Comparison of ENCODE assay signal across 1 cellular context in the genomic region with DNA sequence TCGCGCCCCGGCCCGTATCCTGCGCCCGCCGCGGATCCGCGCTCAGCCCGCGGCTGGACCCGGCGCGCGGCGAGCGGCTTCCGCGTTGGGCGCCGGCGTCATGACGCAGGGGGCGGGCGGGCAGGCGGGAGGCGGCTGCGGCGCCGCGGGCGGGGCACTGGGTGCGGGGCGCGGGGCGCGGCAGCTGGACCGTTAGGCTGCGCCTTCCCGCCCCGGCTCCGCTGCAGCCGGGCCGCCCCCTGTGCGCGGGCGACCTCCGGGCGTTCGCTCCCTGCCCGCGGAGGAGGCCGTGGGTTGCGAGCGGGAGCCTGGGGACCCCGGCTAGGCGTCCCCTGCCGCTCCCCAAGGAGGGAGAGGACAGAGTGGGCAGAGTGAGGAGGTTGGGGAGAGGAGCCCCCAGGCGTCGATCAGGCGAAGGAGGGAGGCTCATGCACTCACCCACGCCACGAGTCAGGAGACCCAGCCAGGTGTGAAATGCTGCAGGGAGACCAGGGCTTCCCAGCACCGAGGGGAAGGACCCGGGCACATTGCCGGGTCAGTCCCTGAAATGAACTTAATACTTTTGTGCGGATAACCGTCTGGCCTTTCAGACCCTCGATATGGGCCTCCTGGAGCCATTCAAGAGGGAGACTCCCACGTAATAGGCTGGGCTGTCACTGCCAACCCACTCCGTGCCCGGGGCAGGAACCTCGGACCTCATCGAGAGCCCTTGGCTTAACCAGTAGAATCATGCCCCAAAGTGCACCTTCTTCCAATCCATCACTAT.
A peak's percentile ranks its signal among the peaks of the same experiment; 100 is the strongest.
TF ChIP-seq lines count a peak whose summit lies in the region.

A gene (minus strand): TSS at position 55 of the 766 bp plus-strand sequence. CDS start 252 bp downstream, outside the sequence.

TF ChIP-seq in K562, 482 proteins besides CTCF, POLR2A, EP300 and RAD21 (continued from another document and continues in another):
- TF ChIP-seq, protein P1, sequence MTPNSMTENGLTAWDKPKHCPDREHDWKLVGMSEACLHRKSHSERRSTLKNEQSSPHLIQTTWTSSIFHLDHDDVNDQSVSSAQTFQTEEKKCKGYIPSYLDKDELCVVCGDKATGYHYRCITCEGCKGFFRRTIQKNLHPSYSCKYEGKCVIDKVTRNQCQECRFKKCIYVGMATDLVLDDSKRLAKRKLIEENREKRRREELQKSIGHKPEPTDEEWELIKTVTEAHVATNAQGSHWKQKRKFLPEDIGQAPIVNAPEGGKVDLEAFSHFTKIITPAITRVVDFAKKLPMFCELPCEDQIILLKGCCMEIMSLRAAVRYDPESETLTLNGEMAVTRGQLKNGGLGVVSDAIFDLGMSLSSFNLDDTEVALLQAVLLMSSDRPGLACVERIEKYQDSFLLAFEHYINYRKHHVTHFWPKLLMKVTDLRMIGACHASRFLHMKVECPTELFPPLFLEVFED (CRISPR knock-in tag; conservative IDR thresholded peaks at IDR 0.05) = no peak
- TF ChIP-seq PHTF2 (CRISPR knock-in tag; IDR thresholded peaks at IDR 0.05) = no peak
- no peak for TF ChIP-seq TBP (optimal IDR thresholded peaks at IDR 0.05; ENCODE audit: low read depth, low read length)
- TF ChIP-seq, protein P2, sequence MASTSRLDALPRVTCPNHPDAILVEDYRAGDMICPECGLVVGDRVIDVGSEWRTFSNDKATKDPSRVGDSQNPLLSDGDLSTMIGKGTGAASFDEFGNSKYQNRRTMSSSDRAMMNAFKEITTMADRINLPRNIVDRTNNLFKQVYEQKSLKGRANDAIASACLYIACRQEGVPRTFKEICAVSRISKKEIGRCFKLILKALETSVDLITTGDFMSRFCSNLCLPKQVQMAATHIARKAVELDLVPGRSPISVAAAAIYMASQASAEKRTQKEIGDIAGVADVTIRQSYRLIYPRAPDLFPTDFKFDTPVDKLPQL (IDR thresholded peaks at IDR 0.05; ENCODE audit: extremely low read depth, insufficient read length) = no peak
- TF ChIP-seq, protein P3, sequence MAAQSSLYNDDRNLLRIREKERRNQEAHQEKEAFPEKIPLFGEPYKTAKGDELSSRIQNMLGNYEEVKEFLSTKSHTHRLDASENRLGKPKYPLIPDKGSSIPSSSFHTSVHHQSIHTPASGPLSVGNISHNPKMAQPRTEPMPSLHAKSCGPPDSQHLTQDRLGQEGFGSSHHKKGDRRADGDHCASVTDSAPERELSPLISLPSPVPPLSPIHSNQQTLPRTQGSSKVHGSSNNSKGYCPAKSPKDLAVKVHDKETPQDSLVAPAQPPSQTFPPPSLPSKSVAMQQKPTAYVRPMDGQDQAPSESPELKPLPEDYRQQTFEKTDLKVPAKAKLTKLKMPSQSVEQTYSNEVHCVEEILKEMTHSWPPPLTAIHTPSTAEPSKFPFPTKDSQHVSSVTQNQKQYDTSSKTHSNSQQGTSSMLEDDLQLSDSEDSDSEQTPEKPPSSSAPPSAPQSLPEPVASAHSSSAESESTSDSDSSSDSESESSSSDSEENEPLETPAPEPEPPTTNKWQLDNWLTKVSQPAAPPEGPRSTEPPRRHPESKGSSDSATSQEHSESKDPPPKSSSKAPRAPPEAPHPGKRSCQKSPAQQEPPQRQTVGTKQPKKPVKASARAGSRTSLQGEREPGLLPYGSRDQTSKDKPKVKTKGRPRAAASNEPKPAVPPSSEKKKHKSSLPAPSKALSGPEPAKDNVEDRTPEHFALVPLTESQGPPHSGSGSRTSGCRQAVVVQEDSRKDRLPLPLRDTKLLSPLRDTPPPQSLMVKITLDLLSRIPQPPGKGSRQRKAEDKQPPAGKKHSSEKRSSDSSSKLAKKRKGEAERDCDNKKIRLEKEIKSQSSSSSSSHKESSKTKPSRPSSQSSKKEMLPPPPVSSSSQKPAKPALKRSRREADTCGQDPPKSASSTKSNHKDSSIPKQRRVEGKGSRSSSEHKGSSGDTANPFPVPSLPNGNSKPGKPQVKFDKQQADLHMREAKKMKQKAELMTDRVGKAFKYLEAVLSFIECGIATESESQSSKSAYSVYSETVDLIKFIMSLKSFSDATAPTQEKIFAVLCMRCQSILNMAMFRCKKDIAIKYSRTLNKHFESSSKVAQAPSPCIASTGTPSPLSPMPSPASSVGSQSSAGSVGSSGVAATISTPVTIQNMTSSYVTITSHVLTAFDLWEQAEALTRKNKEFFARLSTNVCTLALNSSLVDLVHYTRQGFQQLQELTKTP (IDR thresholded peaks at IDR 0.05; ENCODE audit: low read depth in 1 of 2, partially characterized antibody in 2 of 2) = no peak
- TF ChIP-seq SAFB2 (IDR thresholded peaks at IDR 0.05; ENCODE audit: borderline replicate concordance, low read depth, low read length, severe bottlenecking) = no peak
- TF ChIP-seq, protein P4, sequence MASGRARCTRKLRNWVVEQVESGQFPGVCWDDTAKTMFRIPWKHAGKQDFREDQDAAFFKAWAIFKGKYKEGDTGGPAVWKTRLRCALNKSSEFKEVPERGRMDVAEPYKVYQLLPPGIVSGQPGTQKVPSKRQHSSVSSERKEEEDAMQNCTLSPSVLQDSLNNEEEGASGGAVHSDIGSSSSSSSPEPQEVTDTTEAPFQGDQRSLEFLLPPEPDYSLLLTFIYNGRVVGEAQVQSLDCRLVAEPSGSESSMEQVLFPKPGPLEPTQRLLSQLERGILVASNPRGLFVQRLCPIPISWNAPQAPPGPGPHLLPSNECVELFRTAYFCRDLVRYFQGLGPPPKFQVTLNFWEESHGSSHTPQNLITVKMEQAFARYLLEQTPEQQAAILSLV (tag; IDR thresholded peaks at IDR 0.05) = no peak
- no peak for TF ChIP-seq ZNF785 (CRISPR knock-in tag; IDR thresholded peaks at IDR 0.05)
- TF ChIP-seq ZNF3 (CRISPR knock-in tag; IDR thresholded peaks at IDR 0.05) = no peak
- no peak for TF ChIP-seq RBM39 (optimal IDR thresholded peaks at IDR 0.05; ENCODE audit: low read depth, low read length)
- TF ChIP-seq, protein P5, sequence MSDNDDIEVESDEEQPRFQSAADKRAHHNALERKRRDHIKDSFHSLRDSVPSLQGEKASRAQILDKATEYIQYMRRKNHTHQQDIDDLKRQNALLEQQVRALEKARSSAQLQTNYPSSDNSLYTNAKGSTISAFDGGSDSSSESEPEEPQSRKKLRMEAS (CRISPR knock-in tag; IDR thresholded peaks at IDR 0.05) = peak; percentile 85
- TF ChIP-seq ZNF830 (CRISPR knock-in tag; IDR thresholded peaks at IDR 0.05) = no peak
- TF ChIP-seq, protein P6, sequence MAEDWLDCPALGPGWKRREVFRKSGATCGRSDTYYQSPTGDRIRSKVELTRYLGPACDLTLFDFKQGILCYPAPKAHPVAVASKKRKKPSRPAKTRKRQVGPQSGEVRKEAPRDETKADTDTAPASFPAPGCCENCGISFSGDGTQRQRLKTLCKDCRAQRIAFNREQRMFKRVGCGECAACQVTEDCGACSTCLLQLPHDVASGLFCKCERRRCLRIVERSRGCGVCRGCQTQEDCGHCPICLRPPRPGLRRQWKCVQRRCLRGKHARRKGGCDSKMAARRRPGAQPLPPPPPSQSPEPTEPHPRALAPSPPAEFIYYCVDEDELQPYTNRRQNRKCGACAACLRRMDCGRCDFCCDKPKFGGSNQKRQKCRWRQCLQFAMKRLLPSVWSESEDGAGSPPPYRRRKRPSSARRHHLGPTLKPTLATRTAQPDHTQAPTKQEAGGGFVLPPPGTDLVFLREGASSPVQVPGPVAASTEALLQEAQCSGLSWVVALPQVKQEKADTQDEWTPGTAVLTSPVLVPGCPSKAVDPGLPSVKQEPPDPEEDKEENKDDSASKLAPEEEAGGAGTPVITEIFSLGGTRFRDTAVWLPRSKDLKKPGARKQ (CRISPR knock-in tag; IDR thresholded peaks at IDR 0.05) = no peak
- TF ChIP-seq XRCC3 (IDR thresholded peaks at IDR 0.05) = no peak
- TF ChIP-seq FOXA1 (IDR thresholded peaks at IDR 0.05; ENCODE audit: borderline replicate concordance) = no peak
- no peak for TF ChIP-seq ZNF717 (CRISPR knock-in tag; IDR thresholded peaks at IDR 0.05)
- TF ChIP-seq STAT5A (IDR thresholded peaks at IDR 0.05; ENCODE audit: borderline replicate concordance, low read length) = no peak
- TF ChIP-seq, protein P7, sequence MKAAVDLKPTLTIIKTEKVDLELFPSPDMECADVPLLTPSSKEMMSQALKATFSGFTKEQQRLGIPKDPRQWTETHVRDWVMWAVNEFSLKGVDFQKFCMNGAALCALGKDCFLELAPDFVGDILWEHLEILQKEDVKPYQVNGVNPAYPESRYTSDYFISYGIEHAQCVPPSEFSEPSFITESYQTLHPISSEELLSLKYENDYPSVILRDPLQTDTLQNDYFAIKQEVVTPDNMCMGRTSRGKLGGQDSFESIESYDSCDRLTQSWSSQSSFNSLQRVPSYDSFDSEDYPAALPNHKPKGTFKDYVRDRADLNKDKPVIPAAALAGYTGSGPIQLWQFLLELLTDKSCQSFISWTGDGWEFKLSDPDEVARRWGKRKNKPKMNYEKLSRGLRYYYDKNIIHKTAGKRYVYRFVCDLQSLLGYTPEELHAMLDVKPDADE (conservative IDR thresholded peaks at IDR 0.05; ENCODE audit: control insufficient read depth, low read depth, low read length) = no peak
- TF ChIP-seq ZNF140 (CRISPR knock-in tag; IDR thresholded peaks at IDR 0.05) = no peak
- TF ChIP-seq ARID2 (IDR thresholded peaks at IDR 0.05) = no peak
- no peak for TF ChIP-seq ZNF79 (CRISPR knock-in tag; IDR thresholded peaks at IDR 0.05; ENCODE audit: low read depth)
- no peak for TF ChIP-seq ZNF766 (CRISPR knock-in tag; conservative IDR thresholded peaks at IDR 0.05)
- no peak for TF ChIP-seq FOS (IDR thresholded peaks at IDR 0.05; ENCODE audit: extremely low read depth, insufficient read length)
- TF ChIP-seq ARID1B (IDR thresholded peaks at IDR 0.05) = no peak
- TF ChIP-seq ZNF384 (IDR thresholded peaks at IDR 0.05; ENCODE audit: low read depth, low read length) = no peak
- TF ChIP-seq ESRRB (CRISPR knock-in tag; IDR thresholded peaks at IDR 0.05; ENCODE audit: borderline replicate concordance) = no peak
- TF ChIP-seq CHCHD3 (CRISPR knock-in tag; IDR thresholded peaks at IDR 0.05) = no peak
- TF ChIP-seq ZNF121 (CRISPR knock-in tag; conservative IDR thresholded peaks at IDR 0.05) = no peak
- no peak for TF ChIP-seq HDGF (IDR thresholded peaks at IDR 0.05)
- no peak for TF ChIP-seq ZNF561 (CRISPR knock-in tag; conservative IDR thresholded peaks at IDR 0.05)
- TF ChIP-seq ATF1 (CRISPR knock-in tag; IDR thresholded peaks at IDR 0.05) = no peak
- peak; percentile 38 for TF ChIP-seq ATF1 (tag; IDR thresholded peaks at IDR 0.05)
- 0 out of 2 replicates have a peak, but pooled peaks have one; percentile 9 for TF ChIP-seq ZBED1 (IDR thresholded peaks at IDR 0.05)
- TF ChIP-seq TAF9B (IDR thresholded peaks at IDR 0.05; ENCODE audit: partially characterized antibody) = no peak
- TF ChIP-seq PTRF (tag; IDR thresholded peaks at IDR 0.05) = no peak
- TF ChIP-seq NCOA6 (IDR thresholded peaks at IDR 0.05) = no peak
- TF ChIP-seq CREM (IDR thresholded peaks at IDR 0.05; ENCODE audit: low read depth) = peak; percentile 88
- peak; percentile 84 for TF ChIP-seq TAF1 (IDR thresholded peaks at IDR 0.05; ENCODE audit: control insufficient read depth, extremely low read depth, insufficient read depth, low read length, severe bottlenecking)
- TF ChIP-seq ERF (CRISPR knock-in tag; IDR thresholded peaks at IDR 0.05) = no peak
- TF ChIP-seq BACH1 (tag; IDR thresholded peaks at IDR 0.05) = no peak
- TF ChIP-seq RBM15 (IDR thresholded peaks at IDR 0.05; ENCODE audit: insufficient read depth, low read length) = no peak
- TF ChIP-seq, protein P8, sequence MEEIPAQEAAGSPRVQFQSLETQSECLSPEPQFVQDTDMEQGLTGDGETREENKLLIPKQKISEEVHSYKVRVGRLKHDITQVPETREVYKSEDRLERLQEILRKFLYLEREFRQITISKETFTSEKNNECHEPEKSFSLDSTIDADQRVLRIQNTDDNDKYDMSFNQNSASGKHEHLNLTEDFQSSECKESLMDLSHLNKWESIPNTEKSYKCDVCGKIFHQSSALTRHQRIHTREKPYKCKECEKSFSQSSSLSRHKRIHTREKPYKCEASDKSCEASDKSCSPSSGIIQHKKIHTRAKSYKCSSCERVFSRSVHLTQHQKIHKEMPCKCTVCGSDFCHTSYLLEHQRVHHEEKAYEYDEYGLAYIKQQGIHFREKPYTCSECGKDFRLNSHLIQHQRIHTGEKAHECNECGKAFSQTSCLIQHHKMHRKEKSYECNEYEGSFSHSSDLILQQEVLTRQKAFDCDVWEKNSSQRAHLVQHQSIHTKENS (CRISPR knock-in tag; IDR thresholded peaks at IDR 0.05) = no peak
- no peak for TF ChIP-seq ZNF124 (CRISPR knock-in tag; IDR thresholded peaks at IDR 0.05)
- TF ChIP-seq BCOR (IDR thresholded peaks at IDR 0.05) = no peak
- TF ChIP-seq, protein P9, sequence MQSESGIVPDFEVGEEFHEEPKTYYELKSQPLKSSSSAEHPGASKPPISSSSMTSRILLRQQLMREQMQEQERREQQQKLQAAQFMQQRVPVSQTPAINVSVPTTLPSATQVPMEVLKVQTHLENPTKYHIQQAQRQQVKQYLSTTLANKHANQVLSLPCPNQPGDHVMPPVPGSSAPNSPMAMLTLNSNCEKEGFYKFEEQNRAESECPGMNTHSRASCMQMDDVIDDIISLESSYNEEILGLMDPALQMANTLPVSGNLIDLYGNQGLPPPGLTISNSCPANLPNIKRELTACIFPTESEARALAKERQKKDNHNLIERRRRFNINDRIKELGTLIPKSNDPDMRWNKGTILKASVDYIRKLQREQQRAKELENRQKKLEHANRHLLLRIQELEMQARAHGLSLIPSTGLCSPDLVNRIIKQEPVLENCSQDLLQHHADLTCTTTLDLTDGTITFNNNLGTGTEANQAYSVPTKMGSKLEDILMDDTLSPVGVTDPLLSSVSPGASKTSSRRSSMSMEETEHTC (IDR thresholded peaks at IDR 0.05) = no peak
- TF ChIP-seq, protein P10, sequence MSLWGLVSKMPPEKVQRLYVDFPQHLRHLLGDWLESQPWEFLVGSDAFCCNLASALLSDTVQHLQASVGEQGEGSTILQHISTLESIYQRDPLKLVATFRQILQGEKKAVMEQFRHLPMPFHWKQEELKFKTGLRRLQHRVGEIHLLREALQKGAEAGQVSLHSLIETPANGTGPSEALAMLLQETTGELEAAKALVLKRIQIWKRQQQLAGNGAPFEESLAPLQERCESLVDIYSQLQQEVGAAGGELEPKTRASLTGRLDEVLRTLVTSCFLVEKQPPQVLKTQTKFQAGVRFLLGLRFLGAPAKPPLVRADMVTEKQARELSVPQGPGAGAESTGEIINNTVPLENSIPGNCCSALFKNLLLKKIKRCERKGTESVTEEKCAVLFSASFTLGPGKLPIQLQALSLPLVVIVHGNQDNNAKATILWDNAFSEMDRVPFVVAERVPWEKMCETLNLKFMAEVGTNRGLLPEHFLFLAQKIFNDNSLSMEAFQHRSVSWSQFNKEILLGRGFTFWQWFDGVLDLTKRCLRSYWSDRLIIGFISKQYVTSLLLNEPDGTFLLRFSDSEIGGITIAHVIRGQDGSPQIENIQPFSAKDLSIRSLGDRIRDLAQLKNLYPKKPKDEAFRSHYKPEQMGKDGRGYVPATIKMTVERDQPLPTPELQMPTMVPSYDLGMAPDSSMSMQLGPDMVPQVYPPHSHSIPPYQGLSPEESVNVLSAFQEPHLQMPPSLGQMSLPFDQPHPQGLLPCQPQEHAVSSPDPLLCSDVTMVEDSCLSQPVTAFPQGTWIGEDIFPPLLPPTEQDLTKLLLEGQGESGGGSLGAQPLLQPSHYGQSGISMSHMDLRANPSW (CRISPR knock-in tag; IDR thresholded peaks at IDR 0.05) = no peak
- TF ChIP-seq KLF10 (CRISPR knock-in tag; IDR thresholded peaks at IDR 0.05) = no peak
- 0 out of 2 replicates have a peak, but pooled peaks have one; percentile 21 for TF ChIP-seq SMARCA4 (IDR thresholded peaks at IDR 0.05)
- no peak for TF ChIP-seq CCAR2 (IDR thresholded peaks at IDR 0.05; ENCODE audit: low read depth, low read length)
- TF ChIP-seq NRF1 (conservative IDR thresholded peaks at IDR 0.05 in 1 of 2, IDR thresholded peaks at IDR 0.05 in 1 of 2) = peak; percentile 31 to 34; a peak in 2 of 4 replicates
- TF ChIP-seq C11orf30 (IDR thresholded peaks at IDR 0.05; ENCODE audit: low read depth) = no peak
- TF ChIP-seq SUPT5H (IDR thresholded peaks at IDR 0.05) = peak; percentile 45
- no peak for TF ChIP-seq KLF16 (IDR thresholded peaks at IDR 0.05)
